ENCODE assay signal across 8 cellular contexts in the genomic region with DNA sequence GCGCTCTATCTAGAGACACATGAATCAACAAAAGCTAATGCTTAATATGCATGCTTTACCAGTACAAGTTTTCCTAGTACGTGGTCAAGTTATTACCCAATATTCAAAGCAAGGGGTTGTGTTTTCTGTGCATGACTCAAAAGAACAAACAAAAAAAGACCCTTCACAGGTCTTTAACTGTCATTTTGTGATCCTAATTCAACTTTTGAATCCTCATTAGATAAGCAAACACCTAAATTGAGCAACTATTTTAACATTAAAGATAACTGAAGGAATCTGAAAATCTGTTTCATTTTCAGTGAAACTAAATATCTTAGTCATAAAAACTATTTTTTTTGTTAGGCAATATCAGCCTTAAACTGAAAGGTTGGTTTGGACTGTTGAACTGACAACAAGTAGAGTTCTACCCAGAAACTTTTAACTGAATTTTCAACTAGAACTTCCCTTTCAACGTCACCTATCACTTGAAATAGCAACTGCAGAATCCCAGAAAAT. TPM values are rescaled to one million over a fixed set of nuclear protein-coding genes. Genes with fewer than 3 reads are reported as not detected.
DNase-seq lines count a peak whose midpoint lies in the region; ATAC-seq and TF ChIP-seq lines count a peak whose summit lies in the region.

No MANE protein-coding gene starts in this region.

- H3K27ac ChIP-seq in CD4-positive, CD25-positive, alpha-beta regulatory T cell (ENCODE audit: insufficient read depth, low read length, poor library complexity, severe bottlenecking) = peak overlapping the region; percentile 84
- H3K27ac ChIP-seq in uterus = peak overlapping the region in 1 of 2 donors; percentile 11

- H3K36me3 Mint-ChIP-seq in CD4-positive, CD25-positive, alpha-beta regulatory T cell = peaks cover 30% of the 10 kb centered on the region
- H3K36me3 Mint-ChIP-seq in stimulated activated naive CD8-positive, alpha-beta T cell treated with anti-CD3 and anti-CD28 coated beads, Interleukin-15, Interleukin-2, amounts not matched to agents 100 ng/mL and 50 ng/mL, for 24 hours (ENCODE audit: low read depth) = peaks cover 65% of the 10 kb centered on the region

- peaks cover 66 to 84% (median 75%) of the 10 kb centered on the region in 4 donors for H3K4me1 Mint-ChIP-seq in CD4-positive, CD25-positive, alpha-beta regulatory T cell
- H3K4me1 Mint-ChIP-seq in stimulated activated naive CD8-positive, alpha-beta T cell treated with anti-CD3 and anti-CD28 coated beads, Interleukin-15, Interleukin-2, amounts not matched to agents 100 ng/mL and 50 ng/mL, for 24 hours (ENCODE audit: low read depth) = peaks cover 77% of the 10 kb centered on the region

- in situ Hi-C loops in astrocyte of the spinal cord (cut with HindIII; ENCODE audit: low sequenced_read_pairs) = no loop called here

- H3K4me1 ChIP-seq in CD4-positive, CD25-positive, alpha-beta regulatory T cell (ENCODE audit: control insufficient read depth, insufficient read depth, low read length, poor library complexity, severe bottlenecking) = peaks cover 65% of the 10 kb centered on the region
- no peaks in the 10 kb centered on the region for H3K4me1 ChIP-seq in uterus

- no peaks in the 10 kb centered on the region for H3K9me3 ChIP-seq in CD4-positive, CD25-positive, alpha-beta regulatory T cell (ENCODE audit: control insufficient read depth in 2 of 2, low read length in 2 of 2)
- H3K9me3 ChIP-seq in uterus = no peaks in the 10 kb centered on the region

- no peaks in the 10 kb centered on the region for H3K9me3 Mint-ChIP-seq in CD4-positive, CD25-positive, alpha-beta regulatory T cell
- H3K9me3 Mint-ChIP-seq in stimulated activated naive CD8-positive, alpha-beta T cell treated with anti-CD3 and anti-CD28 coated beads, Interleukin-15, Interleukin-2, amounts not matched to agents 100 ng/mL and 50 ng/mL, for 24 hours = no peaks in the 10 kb centered on the region

- peak overlapping the region; percentile 74 to 90 (median 84) for H3K4me3 Mint-ChIP-seq in CD4-positive, CD25-positive, alpha-beta regulatory T cell
- peak overlapping the region; percentile 72 for H3K4me3 Mint-ChIP-seq in stimulated activated naive CD8-positive, alpha-beta T cell treated with anti-CD3 and anti-CD28 coated beads, Interleukin-15, Interleukin-2, amounts not matched to agents 100 ng/mL and 50 ng/mL, for 24 hours

- no peaks in the 10 kb centered on the region for H3K27me3 ChIP-seq in CD4-positive, CD25-positive, alpha-beta regulatory T cell (ENCODE audit: control insufficient read depth, insufficient read depth, low read length)
- no peaks in the 10 kb centered on the region for H3K27me3 ChIP-seq in uterus

- TF ChIP-seq POLR2A in uterus (IDR thresholded peaks at IDR 0.05) = no peak

- H3K4me3 ChIP-seq in CD4-positive, CD25-positive, alpha-beta regulatory T cell (ENCODE audit: low read depth, low read length) = peak overlapping the region; percentile 75
- no peak overlapping the region for H3K4me3 ChIP-seq in astrocyte of the spinal cord (ENCODE audit: low read depth, low read length)
- no peak overlapping the region for H3K4me3 ChIP-seq in uterus

- DNase-seq in CD4-positive, CD25-positive, alpha-beta regulatory T cell = peak in 1 of 3 donors; percentile 62
- DNase-seq in astrocyte of the spinal cord (ENCODE audit: low read depth, low spot score) = peak; percentile 31
- DNase-seq in SKM-1 treated with dmso at 0.1 percent for 144 hours (lab: John Stamatoyannopoulos, UW; ENCODE audit: unreplicated experiment) = no peak
- no peak for DNase-seq in uterus
- DNase-seq in cerebellar cortex (ENCODE audit: low spot score) = no peak

- peaks cover 22% of the 10 kb centered on the region for H3K36me3 ChIP-seq in CD4-positive, CD25-positive, alpha-beta regulatory T cell (ENCODE audit: control insufficient read depth, insufficient read depth, low read length)
- no peaks in the 10 kb centered on the region for H3K36me3 ChIP-seq in uterus

- no peak for ATAC-seq in CD4-positive, CD25-positive, alpha-beta regulatory T cell (ENCODE audit: low read depth in 2 of 2)
- peak; percentile 33 for ATAC-seq in GM19468 (IDR thresholded peaks at IDR 0.05; ENCODE audit: extremely low read depth, unreplicated experiment)
- peak; percentile 63 for ATAC-seq in HG03521 (IDR thresholded peaks at IDR 0.05; ENCODE audit: unreplicated experiment)

- TF ChIP-seq CTCF in astrocyte of the spinal cord (IDR thresholded peaks at IDR 0.05; ENCODE audit: low read depth, low read length) (no peak), uterus (IDR thresholded peaks at IDR 0.05) (no peak)

- no peaks in the 10 kb centered on the region for H3K27me3 Mint-ChIP-seq in CD4-positive, CD25-positive, alpha-beta regulatory T cell
- no peaks in the 10 kb centered on the region for H3K27me3 Mint-ChIP-seq in stimulated activated naive CD8-positive, alpha-beta T cell treated with anti-CD3 and anti-CD28 coated beads, Interleukin-15, Interleukin-2, amounts not matched to agents 100 ng/mL and 50 ng/mL, for 24 hours

- H3K27ac Mint-ChIP-seq in CD4-positive, CD25-positive, alpha-beta regulatory T cell = peak overlapping the region; percentile 64 to 93 (median 83)
- H3K27ac Mint-ChIP-seq in stimulated activated naive CD8-positive, alpha-beta T cell treated with anti-CD3 and anti-CD28 coated beads, Interleukin-15, Interleukin-2, amounts not matched to agents 100 ng/mL and 50 ng/mL, for 24 hours = peak overlapping the region; percentile 84

- intact Hi-C loops in uterus (cut with DNase I; ENCODE audit: low total_unique reads) = no loop called here

RNA-seq across cellular contexts. Expression of gene ST8SIA4, which starts 12.5 kb away (rescaled TPM):
- total RNA-seq in CD4-positive, CD25-positive, alpha-beta regulatory T cell = 55.2 TPM
- 10 to 100 TPM; 18.8 to 34.2 (median 25.3) TPM for polyA plus RNA-seq in CD4-positive, CD25-positive, alpha-beta regulatory T cell
- total RNA-seq in uterus = 10 to 100 TPM in 1 of 4 donors, 1 to 10 TPM in 3; 4.8 to 15.5 (median 6.2) TPM

Comparison
In these comparisons a context has a peak if more than half of its experiments do, and no peak if none do; other contexts are left out.
1. ATAC-seq: peak in GM19468 (single experiment) and HG03521 (single experiment); none in CD4-positive, CD25-positive, alpha-beta regulatory T cell (0 of 2).